Comparison of ENCODE assay signal across 1 cellular context in the genomic region with DNA sequence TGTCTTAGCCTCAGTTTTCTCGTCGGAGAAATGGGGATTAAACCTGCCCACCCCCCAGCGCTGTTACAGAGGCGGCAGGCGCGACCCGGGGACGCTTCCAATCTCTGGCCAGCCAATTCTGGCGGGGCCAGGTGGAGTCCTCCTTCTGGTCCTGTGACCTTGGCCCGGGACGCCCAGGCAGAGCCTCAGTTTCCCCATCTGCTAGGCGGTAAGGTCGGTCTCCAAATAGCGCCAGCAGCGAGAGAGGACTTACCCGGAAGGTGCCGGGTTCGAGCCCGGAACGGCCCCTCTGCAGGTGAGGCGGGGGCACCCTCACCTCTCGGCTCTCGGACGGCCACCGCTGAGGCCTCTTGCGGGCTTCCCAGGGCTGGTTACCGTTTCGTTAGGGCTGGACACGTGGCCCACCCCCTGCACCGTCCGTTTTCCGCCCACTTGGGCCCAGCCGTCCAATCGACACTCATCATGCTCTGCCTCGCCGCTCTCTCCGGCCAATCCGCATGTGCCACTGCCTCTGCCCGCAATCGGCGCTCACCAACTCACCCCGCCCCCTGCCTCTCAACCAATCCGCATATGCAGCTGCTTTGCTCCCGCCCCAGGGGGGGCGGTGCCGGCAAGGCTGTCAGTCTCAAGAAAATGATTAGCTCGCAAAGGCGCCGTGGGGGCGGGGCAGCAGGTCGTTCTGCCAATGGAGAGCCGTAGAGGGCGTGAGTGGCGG.
TF ChIP-seq lines count a peak whose summit lies in the region.

A gene with protein sequence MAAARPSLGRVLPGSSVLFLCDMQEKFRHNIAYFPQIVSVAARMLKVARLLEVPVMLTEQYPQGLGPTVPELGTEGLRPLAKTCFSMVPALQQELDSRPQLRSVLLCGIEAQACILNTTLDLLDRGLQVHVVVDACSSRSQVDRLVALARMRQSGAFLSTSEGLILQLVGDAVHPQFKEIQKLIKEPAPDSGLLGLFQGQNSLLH (minus strand): TSS at position 384 of the 715 bp plus-strand sequence. CDS start 5,156 bp downstream, outside the sequence.

TF ChIP-seq in HepG2, 621 proteins besides CTCF, POLR2A, EP300 and RAD21 (continued from another document and continues in another):
- TF ChIP-seq, protein P1, sequence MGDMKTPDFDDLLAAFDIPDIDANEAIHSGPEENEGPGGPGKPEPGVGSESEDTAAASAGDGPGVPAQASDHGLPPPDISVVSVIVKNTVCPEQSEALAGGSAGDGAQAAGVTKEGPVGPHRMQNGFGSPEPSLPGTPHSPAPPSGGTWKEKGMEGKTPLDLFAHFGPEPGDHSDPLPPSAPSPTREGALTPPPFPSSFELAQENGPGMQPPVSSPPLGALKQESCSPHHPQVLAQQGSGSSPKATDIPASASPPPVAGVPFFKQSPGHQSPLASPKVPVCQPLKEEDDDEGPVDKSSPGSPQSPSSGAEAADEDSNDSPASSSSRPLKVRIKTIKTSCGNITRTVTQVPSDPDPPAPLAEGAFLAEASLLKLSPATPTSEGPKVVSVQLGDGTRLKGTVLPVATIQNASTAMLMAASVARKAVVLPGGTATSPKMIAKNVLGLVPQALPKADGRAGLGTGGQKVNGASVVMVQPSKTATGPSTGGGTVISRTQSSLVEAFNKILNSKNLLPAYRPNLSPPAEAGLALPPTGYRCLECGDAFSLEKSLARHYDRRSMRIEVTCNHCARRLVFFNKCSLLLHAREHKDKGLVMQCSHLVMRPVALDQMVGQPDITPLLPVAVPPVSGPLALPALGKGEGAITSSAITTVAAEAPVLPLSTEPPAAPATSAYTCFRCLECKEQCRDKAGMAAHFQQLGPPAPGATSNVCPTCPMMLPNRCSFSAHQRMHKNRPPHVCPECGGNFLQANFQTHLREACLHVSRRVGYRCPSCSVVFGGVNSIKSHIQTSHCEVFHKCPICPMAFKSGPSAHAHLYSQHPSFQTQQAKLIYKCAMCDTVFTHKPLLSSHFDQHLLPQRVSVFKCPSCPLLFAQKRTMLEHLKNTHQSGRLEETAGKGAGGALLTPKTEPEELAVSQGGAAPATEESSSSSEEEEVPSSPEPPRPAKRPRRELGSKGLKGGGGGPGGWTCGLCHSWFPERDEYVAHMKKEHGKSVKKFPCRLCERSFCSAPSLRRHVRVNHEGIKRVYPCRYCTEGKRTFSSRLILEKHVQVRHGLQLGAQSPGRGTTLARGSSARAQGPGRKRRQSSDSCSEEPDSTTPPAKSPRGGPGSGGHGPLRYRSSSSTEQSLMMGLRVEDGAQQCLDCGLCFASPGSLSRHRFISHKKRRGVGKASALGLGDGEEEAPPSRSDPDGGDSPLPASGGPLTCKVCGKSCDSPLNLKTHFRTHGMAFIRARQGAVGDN (CRISPR knock-in tag; IDR thresholded peaks at IDR 0.05), result peak; percentile 85
- TF ChIP-seq HDAC2 (CRISPR knock-in tag; IDR thresholded peaks at IDR 0.05) (peak; percentile 83), KLF15 (CRISPR knock-in tag; IDR thresholded peaks at IDR 0.05; ENCODE audit: borderline replicate concordance) (no peak; the same call in 1 of the 2 replicates), ADNP (CRISPR knock-in tag; IDR thresholded peaks at IDR 0.05) (peak; percentile 99), ELF3 (CRISPR knock-in tag; IDR thresholded peaks at IDR 0.05) (peak; percentile 52), ZNF20 (CRISPR knock-in tag; IDR thresholded peaks at IDR 0.05) (no peak), RARA (CRISPR knock-in tag; IDR thresholded peaks at IDR 0.05) (no peak; the same call in 1 of the 2 replicates), TBL1XR1 (IDR thresholded peaks at IDR 0.05; ENCODE audit: borderline replicate concordance, low read length, partially characterized antibody) (no peak), ZNF777 (CRISPR knock-in tag; IDR thresholded peaks at IDR 0.05) (0 out of 2 replicates have a peak, but pooled peaks have one; percentile 24), ZNF567 (CRISPR knock-in tag; IDR thresholded peaks at IDR 0.05; ENCODE audit: borderline replicate concordance) (peak; percentile 84), ZBTB37 (CRISPR knock-in tag; IDR thresholded peaks at IDR 0.05) (no peak), CSRNP2 (CRISPR knock-in tag; conservative IDR thresholded peaks at IDR 0.05; ENCODE audit: low read depth) (no peak), CREB1 (IDR thresholded peaks at IDR 0.05) (peak; percentile 87), CREB1 (CRISPR knock-in tag; IDR thresholded peaks at IDR 0.05) (peak; percentile 88), MAFF (IDR thresholded peaks at IDR 0.05; ENCODE audit: low read depth, low read length) (peak; percentile 29; the same call in 1 of the 2 replicates), ZIK1 (CRISPR knock-in tag; IDR thresholded peaks at IDR 0.05; ENCODE audit: borderline replicate concordance, low read depth) (peak; percentile 86), HOXA7 (CRISPR knock-in tag; IDR thresholded peaks at IDR 0.05) (no peak), AGO1 (IDR thresholded peaks at IDR 0.05; ENCODE audit: low read depth, low read length, poor library complexity, severe bottlenecking) (peak; percentile 60)
- TF ChIP-seq, protein P2, sequence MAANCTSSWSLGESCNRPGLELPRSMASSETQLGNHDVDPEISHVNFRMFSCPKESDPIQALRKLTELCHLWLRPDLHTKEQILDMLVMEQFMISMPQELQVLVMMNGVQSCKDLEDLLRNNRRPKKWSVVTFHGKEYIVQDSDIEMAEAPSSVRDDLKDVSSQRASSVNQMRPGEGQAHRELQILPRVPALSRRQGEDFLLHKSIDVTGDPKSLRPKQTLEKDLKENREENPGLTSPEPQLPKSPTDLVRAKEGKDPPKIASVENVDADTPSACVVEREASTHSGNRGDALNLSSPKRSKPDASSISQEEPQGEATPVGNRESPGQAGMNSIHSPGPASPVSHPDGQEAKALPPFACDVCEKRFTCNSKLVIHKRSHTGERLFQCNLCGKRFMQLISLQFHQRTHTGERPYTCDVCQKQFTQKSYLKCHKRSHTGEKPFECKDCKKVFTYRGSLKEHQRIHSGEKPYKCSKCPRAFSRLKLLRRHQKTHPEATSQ (CRISPR knock-in tag; IDR thresholded peaks at IDR 0.05; ENCODE audit: borderline replicate concordance), result no peak
- TF ChIP-seq, protein P3, sequence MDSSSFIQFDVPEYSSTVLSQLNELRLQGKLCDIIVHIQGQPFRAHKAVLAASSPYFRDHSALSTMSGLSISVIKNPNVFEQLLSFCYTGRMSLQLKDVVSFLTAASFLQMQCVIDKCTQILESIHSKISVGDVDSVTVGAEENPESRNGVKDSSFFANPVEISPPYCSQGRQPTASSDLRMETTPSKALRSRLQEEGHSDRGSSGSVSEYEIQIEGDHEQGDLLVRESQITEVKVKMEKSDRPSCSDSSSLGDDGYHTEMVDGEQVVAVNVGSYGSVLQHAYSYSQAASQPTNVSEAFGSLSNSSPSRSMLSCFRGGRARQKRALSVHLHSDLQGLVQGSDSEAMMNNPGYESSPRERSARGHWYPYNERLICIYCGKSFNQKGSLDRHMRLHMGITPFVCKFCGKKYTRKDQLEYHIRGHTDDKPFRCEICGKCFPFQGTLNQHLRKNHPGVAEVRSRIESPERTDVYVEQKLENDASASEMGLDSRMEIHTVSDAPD (CRISPR knock-in tag; IDR thresholded peaks at IDR 0.05), result no peak
- TF ChIP-seq, protein P4, sequence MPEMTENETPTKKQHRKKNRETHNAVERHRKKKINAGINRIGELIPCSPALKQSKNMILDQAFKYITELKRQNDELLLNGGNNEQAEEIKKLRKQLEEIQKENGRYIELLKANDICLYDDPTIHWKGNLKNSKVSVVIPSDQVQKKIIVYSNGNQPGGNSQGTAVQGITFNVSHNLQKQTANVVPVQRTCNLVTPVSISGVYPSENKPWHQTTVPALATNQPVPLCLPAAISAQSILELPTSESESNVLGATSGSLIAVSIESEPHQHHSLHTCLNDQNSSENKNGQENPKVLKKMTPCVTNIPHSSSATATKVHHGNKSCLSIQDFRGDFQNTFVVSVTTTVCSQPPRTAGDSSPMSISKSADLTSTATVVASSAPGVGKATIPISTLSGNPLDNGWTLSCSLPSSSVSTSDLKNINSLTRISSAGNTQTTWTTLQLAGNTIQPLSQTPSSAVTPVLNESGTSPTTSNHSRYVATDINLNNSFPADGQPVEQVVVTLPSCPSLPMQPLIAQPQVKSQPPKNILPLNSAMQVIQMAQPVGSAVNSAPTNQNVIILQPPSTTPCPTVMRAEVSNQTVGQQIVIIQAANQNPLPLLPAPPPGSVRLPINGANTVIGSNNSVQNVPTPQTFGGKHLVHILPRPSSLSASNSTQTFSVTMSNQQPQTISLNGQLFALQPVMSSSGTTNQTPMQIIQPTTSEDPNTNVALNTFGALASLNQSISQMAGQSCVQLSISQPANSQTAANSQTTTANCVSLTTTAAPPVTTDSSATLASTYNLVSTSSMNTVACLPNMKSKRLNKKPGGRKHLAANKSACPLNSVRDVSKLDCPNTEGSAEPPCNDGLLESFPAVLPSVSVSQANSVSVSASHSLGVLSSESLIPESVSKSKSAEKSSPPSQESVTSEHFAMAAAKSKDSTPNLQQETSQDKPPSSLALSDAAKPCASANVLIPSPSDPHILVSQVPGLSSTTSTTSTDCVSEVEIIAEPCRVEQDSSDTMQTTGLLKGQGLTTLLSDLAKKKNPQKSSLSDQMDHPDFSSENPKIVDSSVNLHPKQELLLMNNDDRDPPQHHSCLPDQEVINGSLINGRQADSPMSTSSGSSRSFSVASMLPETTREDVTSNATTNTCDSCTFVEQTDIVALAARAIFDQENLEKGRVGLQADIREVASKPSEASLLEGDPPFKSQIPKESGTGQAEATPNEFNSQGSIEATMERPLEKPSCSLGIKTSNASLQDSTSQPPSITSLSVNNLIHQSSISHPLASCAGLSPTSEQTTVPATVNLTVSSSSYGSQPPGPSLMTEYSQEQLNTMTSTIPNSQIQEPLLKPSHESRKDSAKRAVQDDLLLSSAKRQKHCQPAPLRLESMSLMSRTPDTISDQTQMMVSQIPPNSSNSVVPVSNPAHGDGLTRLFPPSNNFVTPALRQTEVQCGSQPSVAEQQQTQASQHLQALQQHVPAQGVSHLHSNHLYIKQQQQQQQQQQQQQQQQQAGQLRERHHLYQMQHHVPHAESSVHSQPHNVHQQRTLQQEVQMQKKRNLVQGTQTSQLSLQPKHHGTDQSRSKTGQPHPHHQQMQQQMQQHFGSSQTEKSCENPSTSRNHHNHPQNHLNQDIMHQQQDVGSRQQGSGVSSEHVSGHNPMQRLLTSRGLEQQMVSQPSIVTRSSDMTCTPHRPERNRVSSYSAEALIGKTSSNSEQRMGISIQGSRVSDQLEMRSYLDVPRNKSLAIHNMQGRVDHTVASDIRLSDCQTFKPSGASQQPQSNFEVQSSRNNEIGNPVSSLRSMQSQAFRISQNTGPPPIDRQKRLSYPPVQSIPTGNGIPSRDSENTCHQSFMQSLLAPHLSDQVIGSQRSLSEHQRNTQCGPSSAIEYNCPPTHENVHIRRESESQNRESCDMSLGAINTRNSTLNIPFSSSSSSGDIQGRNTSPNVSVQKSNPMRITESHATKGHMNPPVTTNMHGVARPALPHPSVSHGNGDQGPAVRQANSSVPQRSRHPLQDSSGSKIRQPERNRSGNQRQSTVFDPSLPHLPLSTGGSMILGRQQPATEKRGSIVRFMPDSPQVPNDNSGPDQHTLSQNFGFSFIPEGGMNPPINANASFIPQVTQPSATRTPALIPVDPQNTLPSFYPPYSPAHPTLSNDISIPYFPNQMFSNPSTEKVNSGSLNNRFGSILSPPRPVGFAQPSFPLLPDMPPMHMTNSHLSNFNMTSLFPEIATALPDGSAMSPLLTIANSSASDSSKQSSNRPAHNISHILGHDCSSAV (CRISPR knock-in tag; IDR thresholded peaks at IDR 0.05; ENCODE audit: borderline replicate concordance), result peak; percentile 55; the same call in 1 of the 2 replicates
- TF ChIP-seq, protein P5, sequence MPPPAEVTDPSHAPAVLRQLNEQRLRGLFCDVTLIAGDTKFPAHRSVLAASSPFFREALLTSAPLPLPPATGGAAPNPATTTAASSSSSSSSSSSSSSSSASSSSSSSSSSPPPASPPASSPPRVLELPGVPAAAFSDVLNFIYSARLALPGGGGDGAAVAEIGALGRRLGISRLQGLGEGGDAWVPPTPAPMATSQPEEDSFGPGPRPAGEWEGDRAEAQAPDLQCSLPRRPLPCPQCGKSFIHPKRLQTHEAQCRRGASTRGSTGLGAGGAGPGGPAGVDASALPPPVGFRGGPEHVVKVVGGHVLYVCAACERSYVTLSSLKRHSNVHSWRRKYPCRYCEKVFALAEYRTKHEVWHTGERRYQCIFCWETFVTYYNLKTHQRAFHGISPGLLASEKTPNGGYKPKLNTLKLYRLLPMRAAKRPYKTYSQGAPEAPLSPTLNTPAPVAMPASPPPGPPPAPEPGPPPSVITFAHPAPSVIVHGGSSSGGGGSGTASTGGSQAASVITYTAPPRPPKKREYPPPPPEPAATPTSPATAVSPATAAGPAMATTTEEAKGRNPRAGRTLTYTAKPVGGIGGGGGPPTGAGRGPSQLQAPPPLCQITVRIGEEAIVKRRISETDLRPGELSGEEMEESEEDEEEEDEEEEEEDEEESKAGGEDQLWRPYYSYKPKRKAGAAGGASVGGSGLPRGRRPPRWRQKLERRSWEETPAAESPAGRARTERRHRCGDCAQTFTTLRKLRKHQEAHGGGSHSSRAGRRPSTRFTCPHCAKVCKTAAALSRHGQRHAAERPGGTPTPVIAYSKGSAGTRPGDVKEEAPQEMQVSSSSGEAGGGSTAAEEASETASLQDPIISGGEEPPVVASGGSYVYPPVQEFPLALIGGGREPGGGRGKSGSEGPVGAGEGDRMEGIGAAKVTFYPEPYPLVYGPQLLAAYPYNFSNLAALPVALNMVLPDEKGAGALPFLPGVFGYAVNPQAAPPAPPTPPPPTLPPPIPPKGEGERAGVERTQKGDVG (CRISPR knock-in tag; IDR thresholded peaks at IDR 0.05; ENCODE audit: borderline replicate concordance), result peak; percentile 57; the same call in 1 of the 2 replicates
